In the genomic region with DNA sequence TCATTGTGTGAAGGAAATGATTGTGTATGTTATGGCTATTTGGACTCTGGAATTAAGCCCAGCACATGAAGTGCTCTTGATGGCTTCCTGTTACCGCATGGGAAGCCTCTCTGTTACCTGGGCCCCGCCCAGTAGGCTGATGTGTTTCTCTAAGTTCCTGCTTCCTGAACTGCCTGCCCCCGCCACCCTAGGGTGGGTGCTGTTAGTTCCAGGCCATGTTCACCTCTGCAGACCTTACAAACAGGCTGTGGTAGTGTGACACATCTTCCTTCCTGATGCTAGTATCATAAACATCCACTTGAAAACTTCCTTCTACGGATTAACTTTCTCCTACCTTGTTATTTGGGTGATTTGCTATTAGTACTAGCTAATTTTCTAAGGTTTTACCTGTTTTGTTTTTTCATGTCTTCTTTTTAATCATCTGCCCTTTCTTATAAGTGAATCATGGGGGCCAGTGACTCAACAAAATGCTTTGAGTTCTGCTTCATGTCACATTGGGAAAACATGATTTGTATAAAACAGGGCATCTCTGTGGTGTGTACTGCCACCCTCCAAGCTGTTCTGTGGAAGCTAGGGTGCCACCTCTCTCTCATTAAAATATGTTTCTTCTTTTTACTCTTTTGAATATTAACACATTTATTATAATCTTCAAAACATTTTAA, we compare ENCODE assay signal across 8 cellular contexts. TPM values are rescaled to one million over a fixed set of nuclear protein-coding genes. Genes with fewer than 3 reads are reported as not detected.
DNase-seq lines count a peak whose midpoint lies in the region; ATAC-seq, FAIRE-seq and TF ChIP-seq lines count a peak whose summit lies in the region.

No MANE protein-coding gene starts in this region.

- peak overlapping the region; percentile 1 for H3K9ac ChIP-seq in endothelial cell of umbilical vein (replicated peaks; ENCODE audit: extremely low read depth, insufficient read depth, low read length)
- H3K9ac ChIP-seq in trophoblast cell (ENCODE audit: low read length), result no peak overlapping the region

- H3K4me1 Mint-ChIP-seq in activated CD8-positive, alpha-beta T cell treated with anti-CD3 and anti-CD28 coated beads for 36 hours (ENCODE audit: low read depth), result peaks cover 20% of the 10 kb centered on the region

- CTCF ChIA-PET in activated CD8-positive, alpha-beta T cell treated with anti-CD3 and anti-CD28 coated beads for 36 hours (lab: Charles Lee), result interaction anchor here (0.9 to 1.5 kb wide), 4 partner anchors 15 to 101 kb away, joined by 3 to 6 read pairs (median 4); no protein-coding TSS in a partner anchor
- CTCF ChIA-PET in endothelial cell of umbilical vein (lab: Charles Lee), result interaction anchor here (0.9 to 5.0 kb wide), 19 partner anchors 10 to 593 kb away, joined by 3 to 103 read pairs (median 6); a partner anchor contains a TSS

- H3K9me3 Mint-ChIP-seq in activated CD8-positive, alpha-beta T cell treated with anti-CD3 and anti-CD28 coated beads for 36 hours, result no peaks in the 10 kb centered on the region

- WGBS in trophoblast cell (ENCODE audit: extremely low coverage, insufficient coverage, insufficient read length), result no CpG with 5 or more reads among the region's 4 CpGs

- H3K79me2 ChIP-seq in endothelial cell of umbilical vein (ENCODE audit: control insufficient read depth, insufficient read depth, low read length), result peaks cover 6% of the 10 kb centered on the region
- H3K79me2 ChIP-seq in trophoblast cell (ENCODE audit: control insufficient read depth, insufficient read depth, low read length, poor library complexity), result peaks cover 4% of the 10 kb centered on the region

- H3K4me1 ChIP-seq in endothelial cell of umbilical vein (ENCODE audit: control insufficient read depth, extremely low read depth, insufficient read depth, low read length) (peaks cover 29% of the 10 kb centered on the region), trophoblast cell (ENCODE audit: control insufficient read depth in 1 of 2, insufficient read depth in 2 of 2, low read length in 2 of 2) (peaks cover 11 to 18% of the 10 kb centered on the region in 2 experiments)

- H3K27ac ChIP-seq in endothelial cell of umbilical vein (ENCODE audit: insufficient read depth, low read depth, low read length) (peak overlapping the region; percentile 39), trophoblast cell (ENCODE audit: low read depth, low read length) (peak overlapping the region; percentile 11)

- peak; percentile 13 to 31 for DNase-seq in NCI-H526 (lab: John Stamatoyannopoulos, UW)
- no peak for DNase-seq in NCI-H526 treated with DMSO at 0.1 percent for 48 hours (lab: John Stamatoyannopoulos, UW)
- DNase-seq in activated CD8-positive, alpha-beta T cell treated with anti-CD3 and anti-CD28 coated beads for 36 hours, result peak; percentile 70
- peak; percentile 80 for DNase-seq in endothelial cell of umbilical vein (ENCODE audit: low read depth, low spot score)
- peak in 1 of 2 donors; percentile 30 for DNase-seq in trophoblast cell

- no peak overlapping the region for H3K4me3 ChIP-seq in endothelial cell of umbilical vein (replicated peaks in 1 of 3; ENCODE audit: insufficient read depth in 1 of 3, low read depth in 1 of 3, low read length in 3 of 3)
- H3K4me3 ChIP-seq in trophoblast cell (ENCODE audit: low read depth, low read length), result no peak overlapping the region

- TF ChIP-seq CTCF in activated CD8-positive, alpha-beta T cell treated with anti-CD3 and anti-CD28 coated beads for 36 hours (IDR thresholded peaks at IDR 0.05), result no peak
- TF ChIP-seq CTCF in endothelial cell of umbilical vein (IDR thresholded peaks at IDR 0.05; ENCODE audit: extremely low read depth in 1 of 2, insufficient read depth in 1 of 2, low read depth in 1 of 2, low read length in 2 of 2), result no peak

- no peak overlapping the region for H3K4me3 Mint-ChIP-seq in activated CD8-positive, alpha-beta T cell treated with anti-CD3 and anti-CD28 coated beads for 36 hours

- H3K23ac ChIP-seq in trophoblast cell (ENCODE audit: low read length), result no peak overlapping the region

- peaks cover 0 to 2% of the 10 kb centered on the region in 2 experiments for H3K36me3 ChIP-seq in endothelial cell of umbilical vein (ENCODE audit: control insufficient read depth in 2 of 2, extremely low read depth in 1 of 2, insufficient read depth in 2 of 2, low read length in 2 of 2)
- peaks cover 2 to 4% of the 10 kb centered on the region in 2 experiments for H3K36me3 ChIP-seq in trophoblast cell (ENCODE audit: control insufficient read depth in 1 of 2, insufficient read depth in 2 of 2, low read length in 2 of 2)

- peak; percentile 91 for ATAC-seq in activated CD8-positive, alpha-beta T cell treated with anti-CD3 and anti-CD28 coated beads for 36 hours
- ATAC-seq in HG03521 (IDR thresholded peaks at IDR 0.05; ENCODE audit: unreplicated experiment), result no peak
- ATAC-seq in HG02970 (IDR thresholded peaks at IDR 0.05; ENCODE audit: low FRiP score, unreplicated experiment), result no peak
- no peak for ATAC-seq in HG03159 (IDR thresholded peaks at IDR 0.05; ENCODE audit: unreplicated experiment)

- peak overlapping the region; percentile 81 for H3K27ac Mint-ChIP-seq in activated CD8-positive, alpha-beta T cell treated with anti-CD3 and anti-CD28 coated beads for 36 hours

- no peak overlapping the region for H2BK120ac ChIP-seq in trophoblast cell (ENCODE audit: insufficient read depth, low read length, poor library complexity)

- no peak overlapping the region for H2AK5ac ChIP-seq in trophoblast cell (ENCODE audit: low read length)

- TF ChIP-seq POLR2A in endothelial cell of umbilical vein (IDR thresholded peaks at IDR 0.05; ENCODE audit: low read depth, low read length), result no peak

- no peak overlapping the region for H3K14ac ChIP-seq in trophoblast cell (ENCODE audit: low read length)

- H3K27me3 Mint-ChIP-seq in activated CD8-positive, alpha-beta T cell treated with anti-CD3 and anti-CD28 coated beads for 36 hours, result no peaks in the 10 kb centered on the region

- H2AFZ ChIP-seq in endothelial cell of umbilical vein (ENCODE audit: low read depth, low read length) (no peak overlapping the region), trophoblast cell (ENCODE audit: insufficient read depth, low read length, poor library complexity) (no peak overlapping the region)

- H2BK12ac ChIP-seq in trophoblast cell (ENCODE audit: low read length), result peak overlapping the region; percentile 2

- POLR2A ChIA-PET in activated CD8-positive, alpha-beta T cell treated with anti-CD3 and anti-CD28 coated beads for 36 hours (lab: Charles Lee), result no interaction called here
- POLR2A ChIA-PET in endothelial cell of umbilical vein (lab: Charles Lee), result no interaction called here

- H4K8ac ChIP-seq in trophoblast cell (ENCODE audit: low read depth, low read length), result peak overlapping the region; percentile 25

- H3K18ac ChIP-seq in trophoblast cell (ENCODE audit: low read length), result peak overlapping the region; percentile 39

- no peak overlapping the region for H4K91ac ChIP-seq in trophoblast cell (ENCODE audit: low read depth, low read length)

- H3K27me3 ChIP-seq in endothelial cell of umbilical vein (ENCODE audit: control insufficient read depth in 2 of 2, insufficient read depth in 2 of 2, low read length in 2 of 2), result no peaks in the 10 kb centered on the region
- no peaks in the 10 kb centered on the region for H3K27me3 ChIP-seq in trophoblast cell (ENCODE audit: insufficient read depth, low read length)

- no peak overlapping the region for H3K4ac ChIP-seq in trophoblast cell (ENCODE audit: low read depth, low read length)

- H4K12ac ChIP-seq in trophoblast cell (ENCODE audit: low read depth, low read length), result no peak overlapping the region

- H3K36me3 Mint-ChIP-seq in activated CD8-positive, alpha-beta T cell treated with anti-CD3 and anti-CD28 coated beads for 36 hours (ENCODE audit: low read depth), result no peaks in the 10 kb centered on the region

- BruUV-seq in endothelial cell of umbilical vein (replicated peaks; lab: Mats Ljungman, UMichigan), result TSS peak; percentile 45

- peaks cover 6% of the 10 kb centered on the region for H3K79me1 ChIP-seq in trophoblast cell (ENCODE audit: low read length)

- intact Hi-C loops in activated CD8-positive, alpha-beta T cell treated with anti-CD3 and anti-CD28 coated beads for 36 hours (cut with micrococcal nuclease), result no loop called here
- intact Hi-C loops in endothelial cell of umbilical vein (cut with micrococcal nuclease), result loop anchor here (1.0 to 10.0 kb wide), 6 partner anchors 37 to 594 kb away; a partner anchor contains a TSS

- H4K20me1 ChIP-seq in endothelial cell of umbilical vein (replicated peaks; ENCODE audit: control insufficient read depth, extremely low read depth, insufficient read depth, low read length), result no peaks in the 10 kb centered on the region

- H2BK5ac ChIP-seq in trophoblast cell (ENCODE audit: low read depth, low read length, poor library complexity), result no peak overlapping the region

- H3K9me1 ChIP-seq in endothelial cell of umbilical vein (replicated peaks; ENCODE audit: control insufficient read depth, extremely low read depth, insufficient read depth, low read length), result no peaks in the 10 kb centered on the region

- peak overlapping the region; percentile 33 for H3K4me2 ChIP-seq in endothelial cell of umbilical vein (ENCODE audit: insufficient read depth, low read length)
- no peak overlapping the region for H3K4me2 ChIP-seq in trophoblast cell (ENCODE audit: low read length)

- FAIRE-seq in endothelial cell of umbilical vein (lab: Jason Lieb, UNC), result peak; percentile 88

- H3K9me3 ChIP-seq in endothelial cell of umbilical vein (replicated peaks; ENCODE audit: control insufficient read depth, insufficient read depth, low read length), result no peaks in the 10 kb centered on the region
- H3K9me3 ChIP-seq in trophoblast cell (ENCODE audit: insufficient read depth, low read depth, low read length), result no peaks in the 10 kb centered on the region

- dilution Hi-C loops in endothelial cell of umbilical vein (cut with MboI; ENCODE audit: extremely low pct_ligation_motif_present, low sequenced_read_pairs), result no loop called here

TF ChIP-seq in endothelial cell of umbilical vein, 7 proteins besides CTCF, POLR2A, EP300 and RAD21 (continues in another document):
- TF ChIP-seq EZH2 (IDR thresholded peaks at IDR 0.05; ENCODE audit: borderline replicate concordance, low read depth, low read length, severe bottlenecking), result no peak
- TF ChIP-seq MYC (IDR thresholded peaks at IDR 0.05; ENCODE audit: low read depth, low read length), result no peak
- peak; percentile 21 for TF ChIP-seq JUN (IDR thresholded peaks at IDR 0.05; ENCODE audit: borderline replicate concordance, insufficient read depth, insufficient read length, low read depth)

RNA-seq across cellular contexts. Expression of a gene that starts 40.6 kb away (rescaled TPM):
- under 1 TPM; 0.54 to 0.70 TPM for total RNA-seq in activated CD8-positive, alpha-beta T cell treated with anti-CD3 and anti-CD28 coated beads for 36 hours
- 10.7 and 15.2 TPM in 2 replicates for total RNA-seq in endothelial cell of umbilical vein
- polyA plus RNA-seq in endothelial cell of umbilical vein, result 2.0 and 3.2 TPM in 2 replicates
- 3.3 and 3.6 TPM in 2 replicates for polyA plus RNA-seq in endothelial cell of umbilical vein (2011; cell fraction: cytosol; rRNA removed)
- polyA plus RNA-seq in endothelial cell of umbilical vein (2011; cell fraction: nucleus; rRNA removed), result 3.6 and 4.2 TPM in 2 replicates
- 14.2 and 16.7 TPM in 2 replicates for polyA plus RNA-seq in endothelial cell of umbilical vein (2012)
- polyA minus RNA-seq in endothelial cell of umbilical vein, result 3.4 and 4.3 TPM in 2 replicates
- 0.31 TPM for polyA minus RNA-seq in endothelial cell of umbilical vein (2011; cell fraction: cytosol; rRNA and poly(A)+ RNA removed)
- 4.1 and 5.4 TPM in 2 replicates for polyA minus RNA-seq in endothelial cell of umbilical vein (2011; cell fraction: nucleus; rRNA and poly(A)+ RNA removed)
- 23.8 and 24.4 TPM in 2 replicates for polyA plus RNA-seq in trophoblast cell (2013)
